ENCODE assay signal across 38 cellular contexts in genomic region chr20:19067986-19068385, GRCh38.
"Had no signal": no experiment of that assay in that cellular context is flagged by ENCODE, and none has a peak within 500 bp of the region (broad histone marks: within the 10 kb centered on the region; RNA-seq: fewer than 3 reads in every experiment).

No MANE protein-coding gene starts in this region.

- H3K4me1 ChIP-seq: adrenal gland, ascending aorta, body of pancreas, breast epithelium had no signal

- H3K36me3 Mint-ChIP-seq: activated naive CD4-positive, alpha-beta T cell treated with anti-CD3 and anti-CD28 coated beads, Interleukin-2, amount 10 ng/mL, durations not matched to agents 7 days and 5 days; activated naive CD4-positive, alpha-beta T cell treated with anti-CD3 and anti-CD28 coated beads, Interleukin-2, amount 50 U/mL, for 24 hours; activated naive CD8-positive, alpha-beta T cell; activated naive CD8-positive, alpha-beta T cell treated with anti-CD3 and anti-CD28 coated beads for 36 hours; activated naive CD8-positive, alpha-beta T cell treated with anti-CD3 and anti-CD28 coated beads, Interleukin-2, amount 10 ng/mL, durations not matched to agents 7 days and 5 days; brain had no signal

- H3K27ac ChIP-seq: adrenal gland, ascending aorta, body of pancreas, brain microvascular endothelial cell, breast epithelium, cardiac muscle cell had no signal

- H3K4me1 Mint-ChIP-seq: activated naive CD4-positive, alpha-beta T cell treated with anti-CD3 and anti-CD28 coated beads, Interleukin-2, amount 10 ng/mL, durations not matched to agents 7 days and 5 days; activated naive CD4-positive, alpha-beta T cell treated with anti-CD3 and anti-CD28 coated beads, Interleukin-2, amount 50 U/mL, for 24 hours; activated naive CD8-positive, alpha-beta T cell treated with anti-CD3 and anti-CD28 coated beads for 36 hours; activated naive CD8-positive, alpha-beta T cell treated with anti-CD3 and anti-CD28 coated beads, Interleukin-2, amount 10 ng/mL, durations not matched to agents 7 days and 5 days; activated naive CD8-positive, alpha-beta T cell treated with anti-CD3 and anti-CD28 coated beads, Interleukin-2, amount 50 U/mL, for 24 hours; activated T-helper 17 cell treated with anti-CD3 and anti-CD28 coated beads, Interleukin-2, amount 50 U/mL, for 72 hours; brain; central memory CD8-positive, alpha-beta T cell had no signal

- H3K27me3 ChIP-seq: adrenal gland, ascending aorta, body of pancreas, brain microvascular endothelial cell, breast epithelium, cardiac muscle cell had no signal

- H3K4me3 ChIP-seq: adrenal gland, ascending aorta, body of pancreas, breast epithelium, cardiac muscle cell had no signal

- ATAC-seq: activated naive CD4-positive, alpha-beta T cell treated with anti-CD3 and anti-CD28 coated beads, Interleukin-2, amount 50 U/mL, for 72 hours; activated naive CD8-positive, alpha-beta T cell treated with anti-CD3 and anti-CD28 coated beads, Interleukin-2, amount 50 U/mL, for 24 hours; activated T-cell treated with anti-CD3 and anti-CD28 coated beads, Interleukin-2, amount 50 U/mL, for 4 hours; activated T-cell treated with anti-CD3 and anti-CD28 coated beads, Interleukin-2, amount 50 U/mL, for 72 hours; activated T-helper 17 cell treated with anti-CD3 and anti-CD28 coated beads, Interleukin-2, amount 50 U/mL, for 72 hours; body of pancreas had no signal

- H3K27ac Mint-ChIP-seq: activated naive CD4-positive, alpha-beta T cell treated with anti-CD3 and anti-CD28 coated beads for 36 hours; activated naive CD4-positive, alpha-beta T cell treated with anti-CD3 and anti-CD28 coated beads, Interleukin-2, amount 10 ng/mL, durations not matched to agents 7 days and 5 days; activated naive CD4-positive, alpha-beta T cell treated with anti-CD3 and anti-CD28 coated beads, Interleukin-2, amount 50 U/mL, for 24 hours; activated naive CD4-positive, alpha-beta T cell treated with anti-CD3 and anti-CD28 coated beads, Interleukin-2, amount 50 U/mL, for 72 hours; activated naive CD8-positive, alpha-beta T cell; activated naive CD8-positive, alpha-beta T cell treated with anti-CD3 and anti-CD28 coated beads for 36 hours; activated naive CD8-positive, alpha-beta T cell treated with anti-CD3 and anti-CD28 coated beads, Interleukin-2, amount 10 ng/mL, durations not matched to agents 7 days and 5 days; activated naive CD8-positive, alpha-beta T cell treated with anti-CD3 and anti-CD28 coated beads, Interleukin-2, amount 50 U/mL, for 24 hours; activated T-cell treated with anti-CD3 and anti-CD28 coated beads, Interleukin-2, amount 50 U/mL, for 24 hours; activated T-cell treated with anti-CD3 and anti-CD28 coated beads, Interleukin-2, amount 50 U/mL, for 72 hours; activated T-helper 1 cell treated with anti-CD3 and anti-CD28 coated beads, Interleukin-12 subunit alpha, Interleukin-12 subunit beta, Interleukin-2, Interleukin-4 antibody, amounts not matched to agents 30 ng/mL and 10 ng/mL and 1 ng/mL, durations not matched to agents 14 hours and 24 hours and 36 hours; activated T-helper 17 cell treated with anti-CD3 and anti-CD28 coated beads, Interleukin-2, amount 50 U/mL, for 72 hours; activated T-helper 2 cell treated with anti-CD3 and anti-CD28 coated beads, Interferon-gamma antibody, Interleukin-2, Interleukin-4, amounts not matched to agents 10 μg/mL and 5 μg/mL and 100 μg/mL, durations not matched to agents 14 hours and 24 hours and 36 hours; brain had no signal

- H3K4me3 Mint-ChIP-seq: activated naive CD4-positive, alpha-beta T cell treated with anti-CD3 and anti-CD28 coated beads for 36 hours; activated naive CD4-positive, alpha-beta T cell treated with anti-CD3 and anti-CD28 coated beads, Interleukin-2, amount 10 ng/mL, durations not matched to agents 7 days and 5 days; activated naive CD4-positive, alpha-beta T cell treated with anti-CD3 and anti-CD28 coated beads, Interleukin-2, amount 50 U/mL, for 24 hours; activated naive CD8-positive, alpha-beta T cell; activated naive CD8-positive, alpha-beta T cell treated with anti-CD3 and anti-CD28 coated beads for 36 hours; activated naive CD8-positive, alpha-beta T cell treated with anti-CD3 and anti-CD28 coated beads, Interleukin-2, amount 10 ng/mL, durations not matched to agents 7 days and 5 days; activated naive CD8-positive, alpha-beta T cell treated with anti-CD3 and anti-CD28 coated beads, Interleukin-2, amount 50 U/mL, for 24 hours; activated T-cell treated with anti-CD3 and anti-CD28 coated beads, Interleukin-2, amount 50 U/mL, for 24 hours; activated T-cell treated with anti-CD3 and anti-CD28 coated beads, Interleukin-2, amount 50 U/mL, for 4 hours; activated T-cell treated with anti-CD3 and anti-CD28 coated beads, Interleukin-2, amount 50 U/mL, for 72 hours; activated T-helper 1 cell treated with anti-CD3 and anti-CD28 coated beads, Interleukin-12 subunit alpha, Interleukin-12 subunit beta, Interleukin-2, Interleukin-4 antibody, amounts not matched to agents 30 ng/mL and 10 ng/mL and 1 ng/mL, durations not matched to agents 14 hours and 24 hours and 36 hours; activated T-helper 17 cell treated with anti-CD3 and anti-CD28 coated beads, Interleukin-2, amount 50 U/mL, for 72 hours; brain; central memory CD8-positive, alpha-beta T cell had no signal

- H3K36me3 ChIP-seq: adrenal gland, ascending aorta, brain microvascular endothelial cell, breast epithelium, cardiac muscle cell had no signal

- H3K27me3 Mint-ChIP-seq: activated naive CD4-positive, alpha-beta T cell treated with anti-CD3 and anti-CD28 coated beads, Interleukin-2, amount 10 ng/mL, durations not matched to agents 7 days and 5 days; activated naive CD8-positive, alpha-beta T cell; activated naive CD8-positive, alpha-beta T cell treated with anti-CD3 and anti-CD28 coated beads, Interleukin-2, amount 50 U/mL, for 24 hours; activated T-cell treated with anti-CD3 and anti-CD28 coated beads, Interleukin-2, amount 50 U/mL, for 24 hours had no signal

- H3K9me3 ChIP-seq: adrenal gland, body of pancreas had no signal

- DNase-seq: activated effector memory CD4-positive, alpha-beta T cell treated with anti-CD3 and anti-CD28 coated beads, Interleukin-2, amount 50 U/mL, for 16 hours; activated effector memory CD4-positive, alpha-beta T cell treated with Interleukin-2 at 50 U/mL for 16 hours; activated gamma-delta T cell; activated gamma-delta T cell treated with Interleukin-2 at 50 U/mL for 16 hours; activated naive CD4-positive, alpha-beta T cell; activated naive CD4-positive, alpha-beta T cell treated with anti-CD3 and anti-CD28 coated beads for 36 hours; activated naive CD4-positive, alpha-beta T cell treated with anti-CD3 and anti-CD28 coated beads, Interleukin-2, amount 10 ng/mL, durations not matched to agents 7 days and 5 days; activated naive CD4-positive, alpha-beta T cell treated with anti-CD3 and anti-CD28 coated beads, Interleukin-2, amount 50 U/mL, for 16 hours; activated naive CD4-positive, alpha-beta T cell treated with Interleukin-2 at 50 U/mL for 16 hours; activated naive CD8-positive, alpha-beta T cell treated with anti-CD3 and anti-CD28 coated beads for 36 hours; activated naive CD8-positive, alpha-beta T cell treated with anti-CD3 and anti-CD28 coated beads, Interleukin-2, amount 10 ng/mL, durations not matched to agents 7 days and 5 days; activated naive CD8-positive, alpha-beta T cell treated with anti-CD3 and anti-CD28 coated beads, Interleukin-2, amount 50 U/mL, for 24 hours; activated T-cell treated with anti-CD3 and anti-CD28 coated beads, Interleukin-2, amount 50 U/mL, for 1 hour; activated T-cell treated with anti-CD3 and anti-CD28 coated beads, Interleukin-2, amount 50 U/mL, for 24 hours; activated T-cell treated with anti-CD3 and anti-CD28 coated beads, Interleukin-2, amount 50 U/mL, for 4 hours; activated T-cell treated with anti-CD3 and anti-CD28 coated beads, Interleukin-2, amount 50 U/mL, for 48 hours; activated T-cell treated with anti-CD3 and anti-CD28 coated beads, Interleukin-2, amount 50 U/mL, for 72 hours; adrenal gland; amniotic stem cell; amygdala; anterior cingulate cortex; aorta; body of pancreas; brain microvascular endothelial cell; caudate nucleus; central memory CD4-positive, alpha-beta T cell; cerebellar nuclear complex had no signal
